In the genomic region with DNA sequence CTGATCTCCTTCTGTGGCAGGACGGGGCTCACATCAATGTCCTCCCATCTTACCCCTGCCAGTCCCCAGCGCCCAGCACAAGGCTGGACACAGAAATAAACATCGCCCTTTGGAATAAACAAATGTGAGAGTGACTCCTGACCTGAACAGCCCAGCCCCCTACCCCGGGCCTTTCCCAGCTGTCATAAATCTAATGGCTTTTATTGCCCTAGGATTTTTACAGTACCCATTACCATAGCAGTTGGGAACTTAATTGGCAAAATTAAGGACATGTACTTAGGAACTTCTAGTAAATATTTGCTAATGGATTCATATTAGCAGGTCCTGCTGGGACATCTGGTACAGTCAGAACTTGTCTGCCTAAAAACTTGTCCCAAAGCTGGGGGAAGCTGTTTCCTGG, we compare ENCODE assay signal across 19 cellular contexts.
"Had no signal": no experiment of that assay in that cellular context is flagged by ENCODE, and none has a peak within 500 bp of the region (broad histone marks: within the 10 kb centered on the region; RNA-seq: fewer than 3 reads in every experiment).

No MANE protein-coding gene starts in this region.

- H3K4me1 Mint-ChIP-seq: stimulated activated effector memory CD8-positive, alpha-beta T cell treated with anti-CD3 and anti-CD28 coated beads, Interleukin-12 subunit alpha, Interleukin-12 subunit beta, amount 100 ng/mL, for 72 hours had no signal

- H3K79me2 ChIP-seq: parathyroid adenoma had no signal

- H3K36me3 Mint-ChIP-seq: naive thymus-derived CD8-positive, alpha-beta T cell; stimulated activated effector memory CD8-positive, alpha-beta T cell treated with anti-CD3 and anti-CD28 coated beads, Interleukin-12 subunit alpha, Interleukin-12 subunit beta, amount 100 ng/mL, for 72 hours; type B pancreatic cell had no signal

- ATAC-seq: effector memory CD8-positive, alpha-beta T cell; gastrocnemius medialis; lower lobe of right lung; naive thymus-derived CD8-positive, alpha-beta T cell; sciatic nerve; stimulated activated effector memory CD8-positive, alpha-beta T cell treated with anti-CD3 and anti-CD28 coated beads, Interleukin-12 subunit alpha, Interleukin-12 subunit beta, amount 100 ng/mL, for 72 hours had no signal

- H3K27me3 ChIP-seq: gastrocnemius medialis, right atrium auricular region, stomach, tibial artery had no signal

- FAIRE-seq: kidney had no signal

- H3K27ac Mint-ChIP-seq: effector memory CD8-positive, alpha-beta T cell; progenitor cell of endocrine pancreas; stimulated activated effector memory CD8-positive, alpha-beta T cell treated with anti-CD3 and anti-CD28 coated beads, Interleukin-12 subunit alpha, Interleukin-12 subunit beta, amount 100 ng/mL, for 72 hours; type B pancreatic cell had no signal

- H3K9me3 ChIP-seq: gastrocnemius medialis, left ventricle myocardium inferior, lower lobe of right lung, right atrium auricular region, stomach had no signal

- H3K9me3 Mint-ChIP-seq: effector memory CD8-positive, alpha-beta T cell; stimulated activated effector memory CD8-positive, alpha-beta T cell treated with anti-CD3 and anti-CD28 coated beads, Interleukin-12 subunit alpha, Interleukin-12 subunit beta, amount 100 ng/mL, for 72 hours; type B pancreatic cell had no signal

- H3K9ac ChIP-seq: parathyroid adenoma had no signal

- H3K27me3 Mint-ChIP-seq: effector memory CD8-positive, alpha-beta T cell; naive thymus-derived CD8-positive, alpha-beta T cell; progenitor cell of endocrine pancreas; type B pancreatic cell had no signal

- H2AFZ ChIP-seq: parathyroid adenoma had no signal

- H3K27ac ChIP-seq: coronary artery, gastrocnemius medialis, left ventricle myocardium inferior, lower lobe of right lung, parathyroid adenoma, right atrium auricular region, stomach, tibial artery had no signal

- H3K4me3 Mint-ChIP-seq: effector memory CD8-positive, alpha-beta T cell; naive thymus-derived CD8-positive, alpha-beta T cell; stimulated activated effector memory CD8-positive, alpha-beta T cell treated with anti-CD3 and anti-CD28 coated beads, Interleukin-12 subunit alpha, Interleukin-12 subunit beta, amount 100 ng/mL, for 72 hours; type B pancreatic cell had no signal

- H3K36me3 ChIP-seq: gastrocnemius medialis, left ventricle myocardium inferior, lower lobe of right lung, right atrium auricular region, stomach, tibial artery had no signal

- H3K4me3 ChIP-seq: coronary artery, gastrocnemius medialis, left ventricle myocardium inferior, lower lobe of right lung, right atrium auricular region, stomach, tibial artery had no signal

- H3K4me1 ChIP-seq: gastrocnemius medialis, left ventricle myocardium inferior, lower lobe of right lung, parathyroid adenoma, right atrium auricular region, stomach, tibial artery had no signal

- DNase-seq: dermis blood vessel endothelial cell; effector memory CD8-positive, alpha-beta T cell; gastrocnemius medialis; kidney; left ventricle myocardium inferior; lower lobe of right lung; naive thymus-derived CD8-positive, alpha-beta T cell; stimulated activated CD4-positive, alpha-beta T cell treated with anti-CD3 and anti-CD28 coated beads, Interleukin-2, amount 100 ng/mL, for 24 hours; stimulated activated CD4-positive, alpha-beta T cell treated with anti-CD3 and anti-CD28 coated beads, Interleukin-4, amount 100 ng/mL, for 24 hours; stimulated activated naive CD4-positive, alpha-beta T cell treated with Interleukin-2 at 50 U/mL for 16 hours; stomach; tibial artery had no signal
